In genomic region chrX:48897621-48898306, GRCh38 we compare ENCODE assay signal across 8 cellular contexts. TPM values are rescaled to one million over a fixed set of nuclear protein-coding genes. Genes with fewer than 3 reads are reported as not detected.
DNase-seq lines count a peak whose midpoint lies in the region; ATAC-seq, FAIRE-seq and TF ChIP-seq lines count a peak whose summit lies in the region.

TSS of gene PQBP1 (plus strand) at chrX:48897930. CDS start at chrX:48898510, 580 bp downstream.
TSS of gene TIMM17B (minus strand) at chrX:48897768. CDS start at chrX:48897749, 19 bp downstream.

- H3K9me1 ChIP-seq in keratinocyte (ENCODE audit: control insufficient read depth, extremely low read depth, insufficient read depth, low read length), result no peaks in the 10 kb centered on the region

- ATAC-seq in GM19043 (IDR thresholded peaks at IDR 0.05; ENCODE audit: low read depth, unreplicated experiment) (peak; percentile 87), HG03378 (IDR thresholded peaks at IDR 0.05; ENCODE audit: unreplicated experiment) (peak; percentile 84)

- dilution Hi-C loops in keratinocyte (cut with MboI; ENCODE audit: extremely low pct_ligation_motif_present, low sequenced_read_pairs), result no loop called here

- TF ChIP-seq CTCF in AG10803 (conservative IDR thresholded peaks at IDR 0.05; ENCODE audit: low read length), result no peak
- TF ChIP-seq CTCF in keratinocyte (optimal IDR thresholded peaks at IDR 0.05 in 1 of 3, IDR thresholded peaks at IDR 0.05 in 1 of 3, conservative IDR thresholded peaks at IDR 0.05 in 1 of 3; ENCODE audit: extremely low read depth in 1 of 3, insufficient read depth in 2 of 3, low read length in 3 of 3), result no peak

- peak within 1 kb of the TSS; percentile 91 for H3K9ac ChIP-seq in keratinocyte (ENCODE audit: control insufficient read depth, extremely low read depth, insufficient read depth, low read length)

- peaks cover 19% of the 10 kb centered on the region for H3K79me2 ChIP-seq in keratinocyte (ENCODE audit: control insufficient read depth, insufficient read depth, low read length)

- H3K27ac ChIP-seq in keratinocyte (ENCODE audit: control insufficient read depth, insufficient read depth, low read length), result peak within 1 kb of the TSS; percentile 92

- H4K20me1 ChIP-seq in keratinocyte (ENCODE audit: control insufficient read depth, extremely low read depth, insufficient read depth, low read length), result peaks cover 3% of the 10 kb centered on the region

- H3K36me3 ChIP-seq in keratinocyte (ENCODE audit: control insufficient read depth in 2 of 2, extremely low read depth in 1 of 2, insufficient read depth in 2 of 2, low read length in 2 of 2), result peaks cover 4 to 6% of the 10 kb centered on the region in 2 experiments

- peaks cover 9% of the 10 kb centered on the region for H3K4me1 ChIP-seq in keratinocyte (ENCODE audit: control insufficient read depth, extremely low read depth, insufficient read depth, low read length)

- H3K4me2 ChIP-seq in keratinocyte (ENCODE audit: control insufficient read depth, extremely low read depth, insufficient read depth, low read depth, low read length), result peak within 1 kb of the TSS; percentile 91

- peak within 1 kb of the TSS; percentile 80 for H3K4me3 ChIP-seq in AG10803 (ENCODE audit: low read length)
- H3K4me3 ChIP-seq in keratinocyte (ENCODE audit: control insufficient read depth in 2 of 3, extremely low read depth in 1 of 3, insufficient read depth in 2 of 3, low read depth in 1 of 3, low read length in 3 of 3), result peak within 1 kb of the TSS; percentile 62 to 86 (median 76)

- peak; percentile 66 for FAIRE-seq in keratinocyte (lab: Jason Lieb, UNC)

- H3K27me3 ChIP-seq in keratinocyte (ENCODE audit: control insufficient read depth, extremely low read depth, insufficient read depth, low read length), result no peaks in the 10 kb centered on the region

- DNase-seq in AG10803 (ENCODE audit: low read depth), result peak; percentile 96
- peak; percentile 97 for DNase-seq in NCI-H460 (ENCODE audit: extremely low read depth, low read depth)
- peak; percentile 80 for DNase-seq in activated CD4-positive, CD25-positive, alpha-beta regulatory T cell treated with anti-CD3 and anti-CD28 coated beads, Interleukin-2, amount 50 U/mL, for 72 hours
- DNase-seq in cerebellum (ENCODE audit: low spot score), result peak; percentile 88
- DNase-seq in keratinocyte (ENCODE audit: low read depth, low spot score), result peak; percentile 80
- DNase-seq in stimulated activated CD4-positive, alpha-beta T cell treated with anti-CD3 and anti-CD28 coated beads, Interleukin-15, amount 100 ng/mL, for 1 hour (ENCODE audit: low read depth in 1 of 2, low spot score in 1 of 2), result peak; percentile 69 to 72

- H3K9me3 ChIP-seq in keratinocyte (ENCODE audit: control insufficient read depth, low read depth, low read length), result no peaks in the 10 kb centered on the region

- peak within 1 kb of the TSS; percentile 81 for H2AFZ ChIP-seq in keratinocyte (ENCODE audit: control insufficient read depth, low read length)

RNA-seq across cellular contexts. Expression of gene PQBP1, which starts in this region (rescaled TPM):
- total RNA-seq in NCI-H460 (2014; rRNA removed; shearing (Covaris generic)), result 94.3 and 105 TPM in 2 replicates
- polyA plus RNA-seq in NCI-H460 (2014; cell fraction: nucleus; rRNA removed), result 36.9 and 46.3 TPM in 2 replicates
- 19.8 TPM for total RNA-seq in cerebellum
- polyA plus RNA-seq in keratinocyte, result 62.9 to 85.2 TPM (median 79.0 TPM) in 3 replicates
- polyA plus RNA-seq in keratinocyte (2011; ENCODE audit: low read depth), result 63.2 TPM
- polyA plus RNA-seq in keratinocyte (2011; cell fraction: cytosol; rRNA removed), result 49.9 and 88.3 TPM in 2 replicates
- 129 and 130 TPM in 2 replicates for polyA plus RNA-seq in keratinocyte (2011; cell fraction: nucleus; rRNA removed)
- 58.8 and 102 TPM in 2 replicates for polyA plus RNA-seq in keratinocyte (2012; ENCODE audit: low replicate concordance)
- polyA minus RNA-seq in keratinocyte, result 29.3 to 96.5 TPM (median 52.0 TPM) in 3 replicates
- 34.1 TPM for polyA minus RNA-seq in keratinocyte (2011; cell fraction: cytosol; rRNA and poly(A)+ RNA removed)
- 22.9 and 30.3 TPM in 2 replicates for polyA minus RNA-seq in keratinocyte (2011; cell fraction: nucleus; rRNA and poly(A)+ RNA removed)

RNA-seq across cellular contexts. Expression of gene TIMM17B, which starts in this region (rescaled TPM):
- 82.3 and 102 TPM in 2 replicates for total RNA-seq in NCI-H460 (2014; rRNA removed; shearing (Covaris generic))
- polyA plus RNA-seq in NCI-H460 (2014; cell fraction: nucleus; rRNA removed), result 125 and 164 TPM in 2 replicates
- 17.7 TPM for total RNA-seq in cerebellum
- 34.3 to 52.9 TPM (median 35.5 TPM) in 3 replicates for polyA plus RNA-seq in keratinocyte
- 3.8 TPM for polyA plus RNA-seq in keratinocyte (2011; ENCODE audit: low read depth)
- polyA plus RNA-seq in keratinocyte (2011; cell fraction: cytosol; rRNA removed), result 26.5 and 50.2 TPM in 2 replicates
- 20.2 and 22.2 TPM in 2 replicates for polyA plus RNA-seq in keratinocyte (2011; cell fraction: nucleus; rRNA removed)
- 47.8 and 49.1 TPM in 2 replicates for polyA plus RNA-seq in keratinocyte (2012; ENCODE audit: low replicate concordance)
- 18.3 to 32.8 TPM (median 23.8 TPM) in 3 replicates for polyA minus RNA-seq in keratinocyte
- polyA minus RNA-seq in keratinocyte (2011; cell fraction: cytosol; rRNA and poly(A)+ RNA removed), result 39.7 TPM
- polyA minus RNA-seq in keratinocyte (2011; cell fraction: nucleus; rRNA and poly(A)+ RNA removed), result 7.8 and 10.1 TPM in 2 replicates

Comparison
In these comparisons a context has a peak if more than half of its experiments do, and no peak if none do; other contexts are left out.
1. Peak in every context shown above with its lines: DNase-seq, ATAC-seq, H3K4me3 ChIP-seq and H3K27ac ChIP-seq.